Comparison of ENCODE assay signal across 8 cellular contexts in genomic region chr10:77165445-77166316, GRCh38.
A peak's percentile ranks its signal among the peaks of the same experiment; 100 is the strongest.
DNase-seq lines count a peak whose midpoint lies in the region; ATAC-seq, FAIRE-seq and TF ChIP-seq lines count a peak whose summit lies in the region.

No MANE protein-coding gene starts in this region.

- H3K4me1 ChIP-seq in neutrophil (ENCODE audit: control insufficient read depth in 1 of 2, insufficient read depth in 1 of 2, low read depth in 1 of 2, low read length in 1 of 2) = peaks cover 0 to 33% of the 10 kb centered on the region in 2 experiments

- no peaks in the 10 kb centered on the region for H3K9me3 ChIP-seq in neutrophil

- FAIRE-seq in GM12891 (lab: Jason Lieb, UNC) (peak; percentile 84), frontal cortex (lab: Jason Lieb, UNC) (no peak)

- ATAC-seq in HG03520 (IDR thresholded peaks at IDR 0.05; ENCODE audit: unreplicated experiment) = peak; percentile 69

- no peaks in the 10 kb centered on the region for H3K27me3 ChIP-seq in neutrophil

- CTCF ChIA-PET in AG04449 (lab: Yijun Ruan, JAX) = interaction anchor here (0.7 to 21.1 kb wide), 90 partner anchors 8 to 673 kb away, joined by 3 to 556 read pairs (median 5); partner anchors contain the start of gene KCNMA1

- TF ChIP-seq POLR2A in GM12891 (IDR thresholded peaks at IDR 0.05; ENCODE audit: low read depth, low read length) = no peak

- H3K4me3 ChIP-seq in AG04449 (ENCODE audit: low read depth, low read length) (no peak overlapping the region), foreskin fibroblast (ENCODE audit: low read depth in 1 of 2, low read length in 2 of 2) (no peak overlapping the region), neutrophil (ENCODE audit: low read depth in 1 of 2, low read length in 1 of 2) (no peak overlapping the region)

- DNase-seq in AG04449 (ENCODE audit: low read depth, low spot score) = no peak
- DNase-seq in GM12891 (ENCODE audit: insufficient read length, low spot score) = no peak
- DNase-seq in NCI-H748 treated with DMSO at 0.1 percent for 48 hours (lab: John Stamatoyannopoulos, UW) = peak; percentile 63
- DNase-seq in activated T-cell treated with anti-CD3 and anti-CD28 coated beads, Interleukin-2, amount 50 U/mL, for 1 hour = peak; percentile 17
- peak; percentile 53 to 87 for DNase-seq in foreskin fibroblast
- DNase-seq in frontal cortex (ENCODE audit: low spot score in 2 of 2) = no peak

- POLR2A ChIA-PET in AG04449 (lab: Yijun Ruan, JAX) = interaction anchor here (0.6 to 2.0 kb wide), 2 partner anchors 190 to 248 kb away, joined by 3 to 8 read pairs; no protein-coding TSS in a partner anchor

- no peaks in the 10 kb centered on the region for H3K36me3 ChIP-seq in neutrophil

- TF ChIP-seq CTCF in AG04449 (IDR thresholded peaks at IDR 0.05; ENCODE audit: insufficient read depth, low read length, missing control alignments) (peak; percentile 73), foreskin fibroblast (IDR thresholded peaks at IDR 0.05; ENCODE audit: low read depth, low read length) (peak; percentile 67), neutrophil (IDR thresholded peaks at IDR 0.05) (peak; percentile 70)

- H3K27ac ChIP-seq in neutrophil = no peak overlapping the region

TF ChIP-seq in GM12891, 5 proteins besides CTCF, POLR2A, EP300 and RAD21:
- TF ChIP-seq POU2F2 (IDR thresholded peaks at IDR 0.05; ENCODE audit: low read depth, low read length) (no peak), PAX5 (IDR thresholded peaks at IDR 0.05; ENCODE audit: insufficient read depth, low read length, severe bottlenecking) (no peak), SPI1 (IDR thresholded peaks at IDR 0.05; ENCODE audit: low read depth, low read length) (no peak), TAF1 (IDR thresholded peaks at IDR 0.05; ENCODE audit: low read depth, low read length) (no peak), POLR2AphosphoS5 (IDR thresholded peaks at IDR 0.05; ENCODE audit: low read depth, low read length) (no peak)

Comparison
In these comparisons a context has a peak if more than half of its experiments do, and no peak if none do; other contexts are left out.
1. DNase-seq: peak in NCI-H748 treated with DMSO at 0.1 percent for 48 hours (single experiment), activated T-cell treated with anti-CD3 and anti-CD28 coated beads, Interleukin-2, amount 50 U/mL, for 1 hour (single experiment) and foreskin fibroblast (2 of 2); none in AG04449 (single experiment), GM12891 (single experiment) and frontal cortex (0 of 2).
2. Peak in every context shown above with its lines, with median percentiles within 50 percentile points of each other: CTCF ChIP-seq.